1 cellular context compared by ENCODE assay signal in genomic region chr20:23586735-23587525, GRCh38.
A peak's percentile ranks its signal among the peaks of the same experiment; 100 is the strongest.
TF ChIP-seq lines count a peak whose summit lies in the region.

No MANE protein-coding gene starts in this region.

TF ChIP-seq in HepG2, 621 proteins besides CTCF, POLR2A, EP300 and RAD21 (continued from another document):
- peak; percentile 90 for TF ChIP-seq ZNF687 (CRISPR knock-in tag; IDR thresholded peaks at IDR 0.05)
- peak; percentile 50; the same call in 1 of the 2 replicates for TF ChIP-seq FOSL2 (CRISPR knock-in tag; IDR thresholded peaks at IDR 0.05)
- TF ChIP-seq HNRNPLL (IDR thresholded peaks at IDR 0.05; ENCODE audit: low read depth, low read length, poor library complexity, severe bottlenecking): peak; percentile 32
- TF ChIP-seq, protein P1, sequence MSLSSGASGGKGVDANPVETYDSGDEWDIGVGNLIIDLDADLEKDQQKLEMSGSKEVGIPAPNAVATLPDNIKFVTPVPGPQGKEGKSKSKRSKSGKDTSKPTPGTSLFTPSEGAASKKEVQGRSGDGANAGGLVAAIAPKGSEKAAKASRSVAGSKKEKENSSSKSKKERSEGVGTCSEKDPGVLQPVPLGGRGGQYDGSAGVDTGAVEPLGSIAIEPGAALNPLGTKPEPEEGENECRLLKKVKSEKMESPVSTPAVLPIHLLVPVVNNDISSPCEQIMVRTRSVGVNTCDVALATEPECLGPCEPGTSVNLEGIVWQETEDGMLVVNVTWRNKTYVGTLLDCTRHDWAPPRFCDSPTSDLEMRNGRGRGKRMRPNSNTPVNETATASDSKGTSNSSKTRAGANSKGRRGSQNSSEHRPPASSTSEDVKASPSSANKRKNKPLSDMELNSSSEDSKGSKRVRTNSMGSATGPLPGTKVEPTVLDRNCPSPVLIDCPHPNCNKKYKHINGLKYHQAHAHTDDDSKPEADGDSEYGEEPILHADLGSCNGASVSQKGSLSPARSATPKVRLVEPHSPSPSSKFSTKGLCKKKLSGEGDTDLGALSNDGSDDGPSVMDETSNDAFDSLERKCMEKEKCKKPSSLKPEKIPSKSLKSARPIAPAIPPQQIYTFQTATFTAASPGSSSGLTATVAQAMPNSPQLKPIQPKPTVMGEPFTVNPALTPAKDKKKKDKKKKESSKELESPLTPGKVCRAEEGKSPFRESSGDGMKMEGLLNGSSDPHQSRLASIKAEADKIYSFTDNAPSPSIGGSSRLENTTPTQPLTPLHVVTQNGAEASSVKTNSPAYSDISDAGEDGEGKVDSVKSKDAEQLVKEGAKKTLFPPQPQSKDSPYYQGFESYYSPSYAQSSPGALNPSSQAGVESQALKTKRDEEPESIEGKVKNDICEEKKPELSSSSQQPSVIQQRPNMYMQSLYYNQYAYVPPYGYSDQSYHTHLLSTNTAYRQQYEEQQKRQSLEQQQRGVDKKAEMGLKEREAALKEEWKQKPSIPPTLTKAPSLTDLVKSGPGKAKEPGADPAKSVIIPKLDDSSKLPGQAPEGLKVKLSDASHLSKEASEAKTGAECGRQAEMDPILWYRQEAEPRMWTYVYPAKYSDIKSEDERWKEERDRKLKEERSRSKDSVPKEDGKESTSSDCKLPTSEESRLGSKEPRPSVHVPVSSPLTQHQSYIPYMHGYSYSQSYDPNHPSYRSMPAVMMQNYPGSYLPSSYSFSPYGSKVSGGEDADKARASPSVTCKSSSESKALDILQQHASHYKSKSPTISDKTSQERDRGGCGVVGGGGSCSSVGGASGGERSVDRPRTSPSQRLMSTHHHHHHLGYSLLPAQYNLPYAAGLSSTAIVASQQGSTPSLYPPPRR (CRISPR knock-in tag; IDR thresholded peaks at IDR 0.05; ENCODE audit: borderline replicate concordance): peak; percentile 54
- TF ChIP-seq ZNF33A (CRISPR knock-in tag; IDR thresholded peaks at IDR 0.05; ENCODE audit: borderline replicate concordance): no peak
- TF ChIP-seq ZNF879 (CRISPR knock-in tag; IDR thresholded peaks at IDR 0.05): no peak
